ENCODE assay signal across 8 cellular contexts in the genomic region with DNA sequence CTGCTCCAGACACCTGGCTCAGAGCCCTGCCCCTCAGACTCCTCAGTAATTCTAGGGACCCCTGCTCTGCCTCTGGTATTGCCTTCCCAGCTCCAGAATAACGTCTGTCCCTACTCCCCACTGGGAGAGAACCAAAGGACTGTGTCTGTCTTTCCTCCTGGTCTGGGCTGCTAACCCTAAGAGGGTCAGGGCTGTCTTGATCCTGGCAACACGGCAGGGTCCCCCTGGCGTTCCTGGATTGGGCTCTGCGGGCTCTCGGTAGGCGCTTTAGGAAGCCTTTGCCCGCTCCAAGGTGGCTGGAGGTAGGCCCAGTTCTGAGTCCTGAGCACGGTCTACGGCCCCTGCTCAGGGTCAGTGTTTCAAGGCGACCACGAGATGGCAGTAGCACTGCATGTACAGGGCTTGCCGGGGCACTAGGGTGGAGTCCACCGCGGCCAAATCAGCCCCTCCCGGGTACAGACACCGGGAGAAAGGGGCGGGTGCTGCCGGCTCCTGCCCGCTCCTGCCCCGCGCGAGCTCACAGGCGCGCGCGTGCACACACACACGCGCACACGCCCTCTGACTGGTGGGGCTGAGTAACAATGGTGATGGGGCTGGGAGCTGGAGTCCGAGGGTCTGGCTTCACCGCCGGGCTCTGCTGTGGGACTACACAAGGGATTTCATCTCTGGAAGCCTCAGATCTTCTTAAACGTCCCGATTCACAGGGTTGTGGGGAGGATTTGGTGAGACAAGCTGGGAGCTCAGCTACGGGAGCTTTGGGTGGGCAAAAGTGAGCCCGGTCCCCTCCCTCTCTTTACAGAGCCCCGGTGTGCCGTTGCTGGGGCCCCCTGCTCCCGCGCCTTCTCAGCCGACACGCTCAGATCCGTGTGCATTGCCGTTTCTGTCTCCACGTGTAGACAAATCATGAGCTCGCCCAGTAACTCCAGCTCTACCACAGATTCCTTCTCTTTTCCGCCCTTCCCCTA. TPM values are rescaled to one million over a fixed set of nuclear protein-coding genes. Genes with fewer than 3 reads are reported as not detected.
DNase-seq lines count a peak whose midpoint lies in the region; TF ChIP-seq lines count a peak whose summit lies in the region.

No MANE protein-coding gene starts in this region.

- no peak overlapping the region for H2BK15ac ChIP-seq in H9 (ENCODE audit: low read depth, low read length)

- H4K91ac ChIP-seq in H9 (ENCODE audit: insufficient read length, low read depth, low read length), result no peak overlapping the region

- no peak overlapping the region for H3K18ac ChIP-seq in H9 (ENCODE audit: insufficient read length, low read depth, low read length)

- no peak overlapping the region for H2BK20ac ChIP-seq in H9 (ENCODE audit: low read depth, low read length, poor library complexity, severe bottlenecking)

- H3K27ac ChIP-seq in H9 (ENCODE audit: insufficient read length, low read depth, low read length), result no peak overlapping the region
- H3K27ac ChIP-seq in MM.1S (ENCODE audit: low read length), result peak overlapping the region; percentile 80; the same call in 1 of the 2 replicates
- H3K27ac ChIP-seq in stomach smooth muscle (ENCODE audit: low read length), result peak overlapping the region; percentile 69

- no peak overlapping the region for H2BK5ac ChIP-seq in H9 (ENCODE audit: insufficient read length, low read length)

- no peak overlapping the region for H4K8ac ChIP-seq in H9 (replicated peaks; ENCODE audit: insufficient read length, low read depth, low read length)

- H3K79me2 ChIP-seq in H9 (ENCODE audit: insufficient read depth, low read length) (no peaks in the 10 kb centered on the region), MM.1S (ENCODE audit: low read length) (no peaks in the 10 kb centered on the region)

- TF ChIP-seq CTCF in H9 (conservative IDR thresholded peaks at IDR 0.05) (peak; percentile 98), MM.1S (IDR thresholded peaks at IDR 0.05; ENCODE audit: low read length) (peak; percentile 77)

- no peak overlapping the region for H2AFZ ChIP-seq in H9 (ENCODE audit: low read length)
- peak overlapping the region; percentile 95 for H2AFZ ChIP-seq in MM.1S (ENCODE audit: low read length)
- peak overlapping the region; percentile 94 for H2AFZ ChIP-seq in neuron (ENCODE audit: low read depth, low read length)

- no peaks in the 10 kb centered on the region; a peak in 1 of 7 replicates for H3K36me3 Mint-ChIP-seq in H9 (ENCODE audit: insufficient read depth in 1 of 3, low read depth in 3 of 3)

- H3K27ac Mint-ChIP-seq in H9, result peak overlapping the region in 2 of 3 experiments; percentile 6 to 68; a peak in 3 of 7 replicates

- H3K23me2 ChIP-seq in H9 (ENCODE audit: insufficient read length, low read depth, low read length, poor library complexity, severe bottlenecking), result peaks cover 7% of the 10 kb centered on the region

- no peaks in the 10 kb centered on the region for H3K79me1 ChIP-seq in H9 (ENCODE audit: insufficient read depth, low read depth, low read length, poor library complexity, severe bottlenecking)

- H2BK12ac ChIP-seq in H9 (ENCODE audit: insufficient read length, low read depth, low read length), result no peak overlapping the region

- no peak overlapping the region for H2BK120ac ChIP-seq in H9 (ENCODE audit: low read depth, low read length, poor library complexity, severe bottlenecking)

- peaks cover 21% of the 10 kb centered on the region for H3F3A ChIP-seq in MM.1S (ENCODE audit: insufficient read depth, low read length)

- H3K4ac ChIP-seq in H9 (ENCODE audit: low read depth, low read length), result no peak overlapping the region

- H3K4me3 ChIP-seq in MM.1S (ENCODE audit: low read length) (peak overlapping the region; percentile 83), neuron (ENCODE audit: low read length) (peak overlapping the region; percentile 58), stomach smooth muscle (ENCODE audit: low read length in 2 of 2) (peak overlapping the region; percentile 82 to 94)

- H3K4me3 Mint-ChIP-seq in H9, result peak overlapping the region; percentile 78 to 88

- H3K9ac ChIP-seq in H9 (ENCODE audit: extremely low read depth, insufficient read length, low read length) (no peak overlapping the region), MM.1S (ENCODE audit: low read length) (peak overlapping the region; percentile 60; the same call in 1 of the 2 replicates), stomach smooth muscle (ENCODE audit: low read length in 2 of 2) (peak overlapping the region; percentile 81 to 82)

- no peak overlapping the region for H3T11ph ChIP-seq in H9 (ENCODE audit: low read length)

- H3K27me3 Mint-ChIP-seq in H9 (ENCODE audit: low read depth), result peaks cover 12% of the 10 kb centered on the region

- H3K9me3 ChIP-seq in H9 (ENCODE audit: control insufficient read depth, low read depth, low read length) (no peaks in the 10 kb centered on the region), MM.1S (replicated peaks; ENCODE audit: insufficient read depth, low read length) (no peaks in the 10 kb centered on the region), neuron (ENCODE audit: low read length) (no peaks in the 10 kb centered on the region), stomach smooth muscle (ENCODE audit: control insufficient read depth in 2 of 2, low read length in 2 of 2) (no peaks in the 10 kb centered on the region)

- H3K9me3 Mint-ChIP-seq in H9, result no peaks in the 10 kb centered on the region

- H4K20me1 ChIP-seq in H9 (ENCODE audit: control insufficient read depth, insufficient read depth, insufficient read length), result no peaks in the 10 kb centered on the region
- H4K20me1 ChIP-seq in MM.1S (ENCODE audit: insufficient read depth, low read length), result no peaks in the 10 kb centered on the region

- H3K9me2 ChIP-seq in MM.1S (replicated peaks; ENCODE audit: insufficient read depth, low read length), result no peaks in the 10 kb centered on the region

- H2AK5ac ChIP-seq in H9 (ENCODE audit: insufficient read length, low read length), result no peak overlapping the region

- peaks cover 18 to 32% of the 10 kb centered on the region in 2 experiments for H3K4me1 Mint-ChIP-seq in H9

- peak overlapping the region; percentile 73 for H3K4me2 ChIP-seq in H9 (ENCODE audit: insufficient read depth, insufficient read length, low read length)
- peak overlapping the region; percentile 99 for H3K4me2 ChIP-seq in MM.1S (ENCODE audit: low read depth, low read length)

- no CpG with 5 or more reads among the region's 47 CpGs for WGBS in H9 (ENCODE audit: extremely low coverage, insufficient read length, low lambda C conversion rate)

- no peak overlapping the region for H3K23ac ChIP-seq in H9 (ENCODE audit: insufficient read length, low read depth, low read length)

- H3K27me3 ChIP-seq in H9 (ENCODE audit: insufficient read depth, low read length) (no peaks in the 10 kb centered on the region), MM.1S (replicated peaks; ENCODE audit: insufficient read depth, low read length) (no peaks in the 10 kb centered on the region), neuron (ENCODE audit: insufficient read depth, low read length) (no peaks in the 10 kb centered on the region), stomach smooth muscle (ENCODE audit: control insufficient read depth in 1 of 2, insufficient read depth in 2 of 2, low read length in 2 of 2) (no peaks in the 10 kb centered on the region)

- H4K5ac ChIP-seq in H9 (ENCODE audit: insufficient read length, low read depth, low read length), result no peak overlapping the region

- peak; percentile 94 for DNase-seq in ELF-1 (ENCODE audit: low read depth, low spot score)
- DNase-seq in H9, result peak; percentile 95
- DNase-seq in MM.1S, result peak; percentile 88
- DNase-seq in SHP77 treated with DMSO at 0.1 percent for 48 hours (lab: John Stamatoyannopoulos, UW), result peak; percentile 81
- DNase-seq in activated gamma-delta T cell treated with anti-CD3 and anti-CD28 coated beads, Interleukin-2, amount 50 U/mL, for 16 hours (ENCODE audit: low read depth), result peak; percentile 74
- DNase-seq in foreskin melanocyte, result peak; percentile 73

- peak overlapping the region; percentile 6 for H3K14ac ChIP-seq in H9 (ENCODE audit: insufficient read depth, low read length)

- H3K36me3 ChIP-seq in MM.1S (replicated peaks; ENCODE audit: insufficient read depth, low read length) (no peaks in the 10 kb centered on the region), neuron (ENCODE audit: insufficient read depth, low read length) (no peaks in the 10 kb centered on the region), stomach smooth muscle (ENCODE audit: control insufficient read depth in 2 of 2, insufficient read depth in 2 of 2, low read length in 2 of 2) (peaks cover 0 to 5% of the 10 kb centered on the region in 2 donors)

- H3K4me1 ChIP-seq in H9 (ENCODE audit: insufficient read depth, low read length) (no peaks in the 10 kb centered on the region; the same call in 1 of the 2 replicates), MM.1S (ENCODE audit: low read length) (peaks cover 26% of the 10 kb centered on the region), neuron (ENCODE audit: insufficient read depth, low read length) (peaks cover 10% of the 10 kb centered on the region), stomach smooth muscle (ENCODE audit: control insufficient read depth, insufficient read depth, low read length) (peaks cover 27% of the 10 kb centered on the region)

- no peak overlapping the region for H3K56ac ChIP-seq in H9 (ENCODE audit: insufficient read length, low read depth, low read length)

RNA-seq across cellular contexts. Expression of a gene that starts 30.1 kb away (rescaled TPM):
- 22.7 and 25.7 TPM in 2 replicates for total RNA-seq in H9 (2021)

RNA-seq across cellular contexts. Expression of a gene that starts 49.1 kb away (rescaled TPM):
- total RNA-seq in H9 (2021), result 274 and 293 TPM in 2 replicates

RNA-seq across cellular contexts. Expression of a gene that starts 51.1 kb away (rescaled TPM):
- total RNA-seq in H9 (2021), result 22.3 and 23.9 TPM in 2 replicates
